ENCODE assay signal across 28 cellular contexts in the genomic region with DNA sequence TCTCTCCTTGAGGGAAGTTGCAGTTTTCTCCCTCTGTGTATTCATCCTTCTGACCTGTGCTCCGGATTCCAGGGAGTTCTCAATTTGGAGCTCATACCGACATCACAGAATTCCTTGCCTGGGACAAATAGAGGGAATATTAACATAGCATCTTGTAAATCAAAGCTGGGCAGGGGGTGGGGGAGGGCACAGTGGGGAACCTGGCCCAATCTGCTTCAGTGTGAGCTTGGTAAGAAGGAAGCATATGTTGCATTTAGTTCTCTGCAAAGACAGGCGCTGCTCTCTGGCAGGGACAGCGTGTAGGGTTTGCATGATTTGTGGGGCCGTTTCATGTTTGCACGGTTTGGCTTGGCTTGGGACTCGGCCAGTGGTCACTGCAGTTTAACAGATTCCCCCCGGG.
DNase-seq lines count a peak whose midpoint lies in the region; TF ChIP-seq lines count a peak whose summit lies in the region.
"Had no signal": no experiment of that assay in that cellular context is flagged by ENCODE, and none has a peak within 500 bp of the region (broad histone marks: within the 10 kb centered on the region; RNA-seq: fewer than 3 reads in every experiment).

No MANE protein-coding gene starts in this region.

- no peaks in the 10 kb centered on the region for H3K9me2 ChIP-seq in neural cell (ENCODE audit: insufficient read depth, low read length)

- H3K9me3 ChIP-seq in endodermal cell (ENCODE audit: control insufficient read depth, low read length) (no peaks in the 10 kb centered on the region), neural cell (ENCODE audit: low read length) (no peaks in the 10 kb centered on the region)
- H3K9me3 ChIP-seq: BE2C, heart right ventricle, Peyer's patch, tibial artery had no signal

- no peak overlapping the region for H3K4me3 Mint-ChIP-seq in endodermal cell
- H3K4me3 Mint-ChIP-seq: activated B cell treated with CpG ODN at 0.5 μM for 24 hours; activated CD8-positive, alpha-beta memory T cell treated with anti-CD3 and anti-CD28 coated beads, Interleukin-2, amount 10 ng/mL, durations not matched to agents 7 days and 5 days; activated naive CD4-positive, alpha-beta T cell treated with anti-CD3 and anti-CD28 coated beads, Interleukin-2, amount 10 ng/mL, durations not matched to agents 7 days and 5 days; immature natural killer cell; stimulated activated naive CD8-positive, alpha-beta T cell treated with anti-CD3 and anti-CD28 coated beads, Interleukin-15, amount 100 ng/mL, for 72 hours had no signal

- peaks cover 2% of the 10 kb centered on the region for H3K36me3 Mint-ChIP-seq in endodermal cell (ENCODE audit: low read depth)
- H3K36me3 Mint-ChIP-seq: activated CD8-positive, alpha-beta memory T cell treated with anti-CD3 and anti-CD28 coated beads, Interleukin-2, amount 10 ng/mL, durations not matched to agents 7 days and 5 days; activated naive CD4-positive, alpha-beta T cell treated with anti-CD3 and anti-CD28 coated beads, Interleukin-2, amount 10 ng/mL, durations not matched to agents 7 days and 5 days had no signal

- in situ Hi-C loops in G401 (cut with HindIII; ENCODE audit: low sequenced_read_pairs), result no loop called here

- H3K4me2 ChIP-seq in neural cell (ENCODE audit: low read length), result no peak overlapping the region
- H3K4me2 ChIP-seq: KMS-11 had no signal

- peaks cover 5% of the 10 kb centered on the region for H3K4me1 ChIP-seq in endodermal cell (ENCODE audit: control insufficient read depth, insufficient read depth, low read length)
- H3K4me1 ChIP-seq: BE2C, heart right ventricle, Peyer's patch had no signal

- H3K9ac ChIP-seq in endodermal cell (ENCODE audit: extremely low read depth, low read length, poor library complexity, severe bottlenecking) (no peak overlapping the region), neural cell (ENCODE audit: low read length) (no peak overlapping the region)
- H3K9ac ChIP-seq: KMS-11 had no signal

- H3K4me3 ChIP-seq in endodermal cell (ENCODE audit: low read length), result peak overlapping the region; percentile 17
- H3K4me3 ChIP-seq in neural cell (ENCODE audit: low read length), result peak overlapping the region; percentile 6
- H3K4me3 ChIP-seq: heart right ventricle, Peyer's patch, tibial artery had no signal

- WGBS in endodermal cell (ENCODE audit: insufficient coverage in 1 of 2, insufficient read length in 1 of 2), 2 experiments, result 26 to 36% methylated on average over 6 to 8 of the region's 8 CpGs

- peak overlapping the region; percentile 9 for H3K27ac ChIP-seq in endodermal cell (ENCODE audit: low read depth, low read length)
- no peak overlapping the region for H3K27ac ChIP-seq in neural cell (ENCODE audit: low read length)
- H3K27ac ChIP-seq: brain microvascular endothelial cell, heart right ventricle, KMS-11, Peyer's patch, tibial artery had no signal

- no peak for TF ChIP-seq RAD21 in neural cell (conservative IDR thresholded peaks at IDR 0.05)

- no peak overlapping the region for H2AFZ ChIP-seq in neural cell (ENCODE audit: low read depth, low read length)

- no peaks in the 10 kb centered on the region for H3F3A ChIP-seq in neural cell (ENCODE audit: insufficient read depth, low read length, poor library complexity, severe bottlenecking)

- peaks cover 18% of the 10 kb centered on the region for H3K27me3 Mint-ChIP-seq in endodermal cell (ENCODE audit: insufficient read depth)
- H3K27me3 Mint-ChIP-seq: activated B cell treated with CpG ODN at 0.5 μM for 24 hours; activated CD8-positive, alpha-beta memory T cell treated with anti-CD3 and anti-CD28 coated beads, Interleukin-2, amount 10 ng/mL, durations not matched to agents 7 days and 5 days; activated naive CD4-positive, alpha-beta T cell treated with anti-CD3 and anti-CD28 coated beads, Interleukin-2, amount 10 ng/mL, durations not matched to agents 7 days and 5 days; stimulated activated naive CD8-positive, alpha-beta T cell treated with anti-CD3 and anti-CD28 coated beads, Interleukin-15, amount 100 ng/mL, for 72 hours had no signal

- no peaks in the 10 kb centered on the region for H4K20me1 ChIP-seq in neural cell (ENCODE audit: insufficient read depth)

- H3K9me3 Mint-ChIP-seq in endodermal cell, result no peaks in the 10 kb centered on the region
- H3K9me3 Mint-ChIP-seq: activated B cell treated with CpG ODN at 0.5 μM for 24 hours; activated naive CD4-positive, alpha-beta T cell treated with anti-CD3 and anti-CD28 coated beads, Interleukin-2, amount 10 ng/mL, durations not matched to agents 7 days and 5 days; immature natural killer cell; stimulated activated naive CD8-positive, alpha-beta T cell treated with anti-CD3 and anti-CD28 coated beads, Interleukin-15, amount 100 ng/mL, for 72 hours had no signal

- H3K27me3 ChIP-seq in endodermal cell (ENCODE audit: control insufficient read depth, insufficient read depth, low read length, poor library complexity, severe bottlenecking) (peaks cover 15% of the 10 kb centered on the region), neural cell (ENCODE audit: insufficient read depth, low read depth, low read length) (no peaks in the 10 kb centered on the region)
- H3K27me3 ChIP-seq: BE2C, brain microvascular endothelial cell, heart right ventricle, Peyer's patch, tibial artery had no signal

- DNase-seq in G401 (ENCODE audit: low spot score) (peak; percentile 98), NCI-H2171 (lab: John Stamatoyannopoulos, UW) (peak; percentile 51), endodermal cell (peak; percentile 81), CD1c-positive myeloid dendritic cell (ENCODE audit: extremely low spot score) (no peak), activated gamma-delta T cell treated with Interleukin-2 at 50 U/mL for 16 hours (no peak), DMS53 treated with DMSO at 0.1 percent for 48 hours (lab: John Stamatoyannopoulos, UW; ENCODE audit: unreplicated experiment) (no peak)
- DNase-seq: activated B cell treated with CpG ODN at 0.5 μM for 24 hours; activated CD8-positive, alpha-beta memory T cell treated with anti-CD3 and anti-CD28 coated beads, Interleukin-2, amount 10 ng/mL, durations not matched to agents 7 days and 5 days; activated naive CD4-positive, alpha-beta T cell treated with anti-CD3 and anti-CD28 coated beads, Interleukin-2, amount 10 ng/mL, durations not matched to agents 7 days and 5 days; amniotic stem cell; BE2C; brain microvascular endothelial cell; DMS53; effector CD4-positive, alpha-beta T cell; GDM1; HCEC 1CT; heart right ventricle; immature natural killer cell; left colon; MM.1S; NCI-H1417 treated with DMSO at 0.1 percent for 48 hours; NCI-H510A treated with DMSO at 0.1 percent for 48 hours; occipital lobe; Peyer's patch; stimulated activated naive CD8-positive, alpha-beta T cell treated with anti-CD3 and anti-CD28 coated beads, Interleukin-15, amount 100 ng/mL, for 72 hours; tibial artery had no signal

- TF ChIP-seq EP300 in neural cell (conservative IDR thresholded peaks at IDR 0.05; ENCODE audit: poor library complexity, severe bottlenecking), result no peak

- no peaks in the 10 kb centered on the region for H3K4me1 Mint-ChIP-seq in endodermal cell
- H3K4me1 Mint-ChIP-seq: activated B cell treated with CpG ODN at 0.5 μM for 24 hours; activated CD8-positive, alpha-beta memory T cell treated with anti-CD3 and anti-CD28 coated beads, Interleukin-2, amount 10 ng/mL, durations not matched to agents 7 days and 5 days; activated naive CD4-positive, alpha-beta T cell treated with anti-CD3 and anti-CD28 coated beads, Interleukin-2, amount 10 ng/mL, durations not matched to agents 7 days and 5 days; immature natural killer cell; stimulated activated naive CD8-positive, alpha-beta T cell treated with anti-CD3 and anti-CD28 coated beads, Interleukin-15, amount 100 ng/mL, for 72 hours had no signal

- TF ChIP-seq CTCF in endodermal cell (conservative IDR thresholded peaks at IDR 0.05) (no peak), neural cell (IDR thresholded peaks at IDR 0.05; ENCODE audit: poor library complexity, severe bottlenecking) (no peak)

- no peak overlapping the region for H3K27ac Mint-ChIP-seq in endodermal cell
- H3K27ac Mint-ChIP-seq: activated B cell treated with CpG ODN at 0.5 μM for 24 hours; activated CD8-positive, alpha-beta memory T cell treated with anti-CD3 and anti-CD28 coated beads, Interleukin-2, amount 10 ng/mL, durations not matched to agents 7 days and 5 days; activated naive CD4-positive, alpha-beta T cell treated with anti-CD3 and anti-CD28 coated beads, Interleukin-2, amount 10 ng/mL, durations not matched to agents 7 days and 5 days; immature natural killer cell; stimulated activated naive CD8-positive, alpha-beta T cell treated with anti-CD3 and anti-CD28 coated beads, Interleukin-15, amount 100 ng/mL, for 72 hours had no signal

- H3K36me3 ChIP-seq in endodermal cell (ENCODE audit: control insufficient read depth, insufficient read depth, low read length) (no peaks in the 10 kb centered on the region), neural cell (ENCODE audit: insufficient read depth, low read length) (no peaks in the 10 kb centered on the region)
- H3K36me3 ChIP-seq: BE2C, brain microvascular endothelial cell, heart right ventricle, Peyer's patch, tibial artery had no signal

- no peaks in the 10 kb centered on the region for H3K79me2 ChIP-seq in neural cell (replicated peaks; ENCODE audit: insufficient read depth, low read length)

TF ChIP-seq in neural cell, 6 proteins besides CTCF, POLR2A, EP300 and RAD21 (continues in another document):
- TF ChIP-seq EZH2 (IDR thresholded peaks at IDR 0.05; ENCODE audit: borderline replicate concordance, insufficient read depth, low read length, poor library complexity, severe bottlenecking) (no peak), SMC3 (conservative IDR thresholded peaks at IDR 0.05; ENCODE audit: poor library complexity) (no peak), TAF1 (IDR thresholded peaks at IDR 0.05; ENCODE audit: low read depth) (no peak)

Comparison
In these comparisons a context has a peak if more than half of its experiments do, and no peak if none do; other contexts are left out.
1. DNase-seq: peak in G401 (single experiment), NCI-H2171 (single experiment) and endodermal cell (single experiment); none in CD1c-positive myeloid dendritic cell (single experiment), activated gamma-delta T cell treated with Interleukin-2 at 50 U/mL for 16 hours (single experiment) and DMS53 treated with DMSO at 0.1 percent for 48 hours (single experiment).